In the genomic region with DNA sequence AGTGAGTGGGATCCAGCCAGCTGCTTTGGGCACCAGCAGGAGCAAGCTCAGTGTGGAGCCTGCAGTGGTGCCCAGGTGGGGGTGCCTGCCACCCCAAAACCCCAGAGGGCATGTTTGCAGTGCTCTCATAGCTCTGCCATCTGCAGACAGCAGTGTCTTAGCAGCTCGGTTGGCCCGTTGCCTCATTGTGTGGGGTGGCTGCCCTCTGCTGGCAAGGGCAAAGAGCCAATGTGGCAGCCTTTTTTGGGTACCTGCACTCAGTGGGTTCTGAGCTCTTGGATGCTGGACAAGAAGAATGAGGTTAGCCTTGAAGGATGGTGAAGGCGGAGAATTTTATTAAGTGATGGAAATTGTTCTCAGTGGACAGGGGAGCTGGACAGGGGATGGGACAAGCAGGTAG, we compare ENCODE assay signal across 8 cellular contexts. TPM values are rescaled to one million over a fixed set of nuclear protein-coding genes. Genes with fewer than 3 reads are reported as not detected.
A peak's percentile ranks its signal among the peaks of the same experiment; 100 is the strongest.
DNase-seq lines count a peak whose midpoint lies in the region; FAIRE-seq and TF ChIP-seq lines count a peak whose summit lies in the region.

No MANE protein-coding gene starts in this region.

- H3K4me3 ChIP-seq in DOHH2 (ENCODE audit: low read length), result no peak overlapping the region
- H3K4me3 ChIP-seq in HFF-Myc (replicated peaks; ENCODE audit: low read depth, low read length), result no peak overlapping the region
- H3K4me3 ChIP-seq in endodermal cell (ENCODE audit: low read length), result no peak overlapping the region

- no peaks in the 10 kb centered on the region for H3K9me2 ChIP-seq in DOHH2 (replicated peaks; ENCODE audit: control insufficient read depth, low read length)

- DNase-seq in HFF-Myc (ENCODE audit: extremely low read depth, low read depth) (no peak), NCI-H345 treated with DMSO at 0.1 percent for 48 hours (lab: John Stamatoyannopoulos, UW; ENCODE audit: unreplicated experiment) (peak; percentile 8), endodermal cell (peak; percentile 94), neural crest cell (ENCODE audit: low read depth, low spot score) (no peak), urothelium cell line (ENCODE audit: low spot score) (peak; percentile 34), NCI-H2081 treated with DMSO at 0.1 percent for 48 hours (lab: John Stamatoyannopoulos, UW) (no peak)
- DNase-seq in activated CD4-positive, alpha-beta T cell treated with anti-CD3 and anti-CD28 coated beads, Interleukin-2, amount 50 U/mL, for 48 hours, result peak; percentile 76 to 83

- H3K4me1 ChIP-seq in DOHH2 (ENCODE audit: control insufficient read depth, low read length), result peaks cover 54% of the 10 kb centered on the region
- no peaks in the 10 kb centered on the region for H3K4me1 ChIP-seq in endodermal cell (ENCODE audit: control insufficient read depth, insufficient read depth, low read length)

- H3K36me3 ChIP-seq in DOHH2 (ENCODE audit: control insufficient read depth, low read length) (peaks cover 14% of the 10 kb centered on the region), endodermal cell (ENCODE audit: control insufficient read depth, insufficient read depth, low read length) (no peaks in the 10 kb centered on the region)

- no peaks in the 10 kb centered on the region for H3K27me3 ChIP-seq in DOHH2 (ENCODE audit: control insufficient read depth, low read length)
- peaks cover 4% of the 10 kb centered on the region for H3K27me3 ChIP-seq in endodermal cell (ENCODE audit: control insufficient read depth, insufficient read depth, low read length, poor library complexity, severe bottlenecking)

- no peaks in the 10 kb centered on the region for H4K20me1 ChIP-seq in DOHH2 (ENCODE audit: control insufficient read depth, insufficient read depth, low read depth, low read length)

- H3F3A ChIP-seq in DOHH2 (ENCODE audit: control insufficient read depth, insufficient read depth), result peaks cover 31% of the 10 kb centered on the region

- WGBS in endodermal cell (ENCODE audit: insufficient coverage in 1 of 2, insufficient read length in 1 of 2), 2 experiments, result 67 to 74% methylated on average over 2 to 3 of the region's 3 CpGs

- no peak overlapping the region for H3K9ac ChIP-seq in endodermal cell (ENCODE audit: extremely low read depth, low read length, poor library complexity, severe bottlenecking)

- H3K27ac Mint-ChIP-seq in endodermal cell (no peak overlapping the region), neural crest cell (ENCODE audit: unreplicated experiment) (no peak overlapping the region)

- H3K4me2 ChIP-seq in DOHH2 (ENCODE audit: low read length), result no peak overlapping the region

- TF ChIP-seq CTCF in DOHH2 (IDR thresholded peaks at IDR 0.05; ENCODE audit: low read depth, low read length, poor library complexity, severe bottlenecking) (peak; percentile 93), HFF-Myc (IDR thresholded peaks at IDR 0.05; ENCODE audit: low read depth, low read length, missing control alignments) (peak; percentile 42), endodermal cell (conservative IDR thresholded peaks at IDR 0.05) (peak; percentile 80), neural crest cell (conservative IDR thresholded peaks at IDR 0.05) (peak; percentile 47)

- H3K79me2 ChIP-seq in DOHH2 (ENCODE audit: control insufficient read depth, low read length), result no peaks in the 10 kb centered on the region

- H3K9me3 Mint-ChIP-seq in endodermal cell (no peaks in the 10 kb centered on the region), neural crest cell (no peaks in the 10 kb centered on the region)

- H3K9me3 ChIP-seq in DOHH2 (ENCODE audit: control insufficient read depth, insufficient read depth, low read length), result peaks cover 8% of the 10 kb centered on the region; the same call in 1 of the 2 replicates
- no peaks in the 10 kb centered on the region for H3K9me3 ChIP-seq in endodermal cell (ENCODE audit: control insufficient read depth, low read length)

- H3K27ac ChIP-seq in DOHH2 (ENCODE audit: low read depth, low read length) (no peak overlapping the region), endodermal cell (ENCODE audit: low read depth, low read length) (no peak overlapping the region)

- no peaks in the 10 kb centered on the region for H3K27me3 Mint-ChIP-seq in endodermal cell (ENCODE audit: insufficient read depth)
- peaks cover 7% of the 10 kb centered on the region for H3K27me3 Mint-ChIP-seq in neural crest cell (ENCODE audit: low read depth)

- H3K36me3 Mint-ChIP-seq in endodermal cell (ENCODE audit: low read depth), result no peaks in the 10 kb centered on the region
- no peaks in the 10 kb centered on the region for H3K36me3 Mint-ChIP-seq in neural crest cell (ENCODE audit: low read depth)

- no peak for FAIRE-seq in urothelium cell line (lab: Jason Lieb, UNC)

- H3K4me3 Mint-ChIP-seq in endodermal cell (no peak overlapping the region), neural crest cell (no peak overlapping the region)

- no peaks in the 10 kb centered on the region for H3K4me1 Mint-ChIP-seq in endodermal cell
- H3K4me1 Mint-ChIP-seq in neural crest cell, result no peaks in the 10 kb centered on the region

RNA-seq across cellular contexts. Expression of a gene that starts 52.3 kb away (rescaled TPM):
- total RNA-seq in endodermal cell, result not detected
- polyA plus RNA-seq in endodermal cell (2013, experiment 1 of 2), result 15.1 TPM
- 10.4 TPM for polyA plus RNA-seq in endodermal cell (2013, experiment 2 of 2)
- total RNA-seq in neural crest cell, result 6.9 and 7.3 TPM in 2 replicates

RNA-seq across cellular contexts. Expression of a gene that starts 54.1 kb away (rescaled TPM):
- not detected for total RNA-seq in endodermal cell
- not detected for polyA plus RNA-seq in endodermal cell (2013, experiment 1 of 2)
- not detected for polyA plus RNA-seq in endodermal cell (2013, experiment 2 of 2)
- not detected in 2 replicates for total RNA-seq in neural crest cell

Comparison
In these comparisons a context has a peak if more than half of its experiments do, and no peak if none do; other contexts are left out.
1. CTCF ChIP-seq: peak in every context shown above with its lines; median percentile 93 in DOHH2; 80 in endodermal cell; 47 in neural crest cell; 42 in HFF-Myc.
2. DNase-seq: peak in NCI-H345 treated with DMSO at 0.1 percent for 48 hours (single experiment), activated CD4-positive, alpha-beta T cell treated with anti-CD3 and anti-CD28 coated beads, Interleukin-2, amount 50 U/mL, for 48 hours (2 of 2), endodermal cell (single experiment) and urothelium cell line (single experiment); none in HFF-Myc (single experiment), neural crest cell (single experiment) and NCI-H2081 treated with DMSO at 0.1 percent for 48 hours (single experiment).